Comparison of ENCODE assay signal across 13 cellular contexts in the genomic region with DNA sequence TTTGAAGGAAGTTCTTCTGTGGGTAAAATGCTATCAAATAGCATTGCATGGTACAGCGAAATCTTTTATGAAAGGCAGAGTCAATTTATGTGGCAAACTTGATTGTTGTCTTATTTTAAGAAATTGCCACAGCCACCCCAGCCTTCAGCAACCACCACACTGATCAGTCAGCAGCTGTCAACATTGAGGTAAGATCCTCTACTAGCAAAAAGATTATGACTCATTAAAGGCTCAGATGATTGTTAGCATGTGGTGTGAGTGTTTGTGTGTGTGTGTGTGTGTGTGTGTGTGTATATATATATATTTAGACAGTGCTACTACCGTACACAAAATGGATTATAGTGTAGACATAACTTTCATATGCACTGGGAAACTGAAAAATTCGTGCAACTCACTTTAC. TPM values are rescaled to one million over a fixed set of nuclear protein-coding genes. Genes with fewer than 3 reads are reported as not detected.
DNase-seq lines count a peak whose midpoint lies in the region; ATAC-seq and TF ChIP-seq lines count a peak whose summit lies in the region.
"Had no signal": no experiment of that assay in that cellular context is flagged by ENCODE, and none has a peak within 500 bp of the region (broad histone marks: within the 10 kb centered on the region; RNA-seq: fewer than 3 reads in every experiment).

No MANE protein-coding gene starts in this region.

- CTCF ChIA-PET in activated CD8-positive, alpha-beta T cell treated with anti-CD3 and anti-CD28 coated beads, Interleukin-2, amount 10 ng/mL, durations not matched to agents 7 days and 5 days (lab: Charles Lee) = no interaction called here

- peaks cover 18% of the 10 kb centered on the region for H3K9me3 ChIP-seq in DND-41 (ENCODE audit: insufficient read depth, low read length, severe bottlenecking)

- no peaks in the 10 kb centered on the region for H3K27me3 ChIP-seq in DND-41 (ENCODE audit: insufficient read depth, low read length, poor library complexity)

- no peaks in the 10 kb centered on the region for H3K27me3 Mint-ChIP-seq in activated CD8-positive, alpha-beta T cell treated with anti-CD3 and anti-CD28 coated beads, Interleukin-2, amount 10 ng/mL, durations not matched to agents 7 days and 5 days (ENCODE audit: low read depth)
- no peaks in the 10 kb centered on the region for H3K27me3 Mint-ChIP-seq in endothelial cell (ENCODE audit: unreplicated experiment)
- H3K27me3 Mint-ChIP-seq: CD4-positive, alpha-beta memory T cell had no signal

- peaks cover 5% of the 10 kb centered on the region for H3K9me3 Mint-ChIP-seq in activated CD8-positive, alpha-beta T cell treated with anti-CD3 and anti-CD28 coated beads, Interleukin-2, amount 10 ng/mL, durations not matched to agents 7 days and 5 days (ENCODE audit: insufficient read depth)
- no peaks in the 10 kb centered on the region for H3K9me3 Mint-ChIP-seq in endothelial cell (ENCODE audit: unreplicated experiment)

- peaks cover 65% of the 10 kb centered on the region for H3K79me2 ChIP-seq in DND-41 (ENCODE audit: insufficient read depth, low read length)

- no peak overlapping the region for H3K4me2 ChIP-seq in DND-41 (ENCODE audit: insufficient read depth, low read length)

- no peak overlapping the region for H3K9ac ChIP-seq in DND-41 (ENCODE audit: low read depth, low read length)

- peaks cover 36% of the 10 kb centered on the region for H3K4me1 Mint-ChIP-seq in activated CD8-positive, alpha-beta T cell treated with anti-CD3 and anti-CD28 coated beads, Interleukin-2, amount 10 ng/mL, durations not matched to agents 7 days and 5 days (ENCODE audit: low read depth)
- H3K4me1 Mint-ChIP-seq in endothelial cell (ENCODE audit: unreplicated experiment) = no peaks in the 10 kb centered on the region

- peaks cover 75% of the 10 kb centered on the region for H3K36me3 ChIP-seq in DND-41 (ENCODE audit: insufficient read depth, low read length)

- DNase-seq in DND-41 = no peak
- peak; percentile 83 for DNase-seq in HCEC 1CT
- peak; percentile 28 for DNase-seq in activated CD8-positive, alpha-beta T cell treated with anti-CD3 and anti-CD28 coated beads, Interleukin-2, amount 10 ng/mL, durations not matched to agents 7 days and 5 days
- no peak for DNase-seq in left ventricle myocardium superior
- DNase-seq in RPMI8226 = no peak
- DNase-seq in endothelial cell (ENCODE audit: low spot score) = no peak
- DNase-seq in activated naive CD4-positive, alpha-beta T cell treated with anti-CD3 and anti-CD28 coated beads, Interleukin-2, amount 50 U/mL, for 16 hours = no peak
- DNase-seq: CD4-positive, alpha-beta memory T cell; effector CD8-positive, alpha-beta T cell; GDM1; glutamatergic neuron; NCI-H2107 had no signal

- H3K4me3 Mint-ChIP-seq in activated CD8-positive, alpha-beta T cell treated with anti-CD3 and anti-CD28 coated beads, Interleukin-2, amount 10 ng/mL, durations not matched to agents 7 days and 5 days = no peak overlapping the region
- H3K4me3 Mint-ChIP-seq in endothelial cell (ENCODE audit: unreplicated experiment) = no peak overlapping the region
- H3K4me3 Mint-ChIP-seq: CD4-positive, alpha-beta memory T cell had no signal

- no peaks in the 10 kb centered on the region for H3K4me1 ChIP-seq in DND-41 (ENCODE audit: insufficient read depth, low read length)

- H3K4me3 ChIP-seq in DND-41 (ENCODE audit: low read depth in 1 of 2, low read length in 2 of 2) = no peak overlapping the region

- POLR2A ChIA-PET in activated CD8-positive, alpha-beta T cell treated with anti-CD3 and anti-CD28 coated beads, Interleukin-2, amount 10 ng/mL, durations not matched to agents 7 days and 5 days (lab: Charles Lee) = no interaction called here

- no peak overlapping the region for H3K27ac ChIP-seq in DND-41 (ENCODE audit: low read length)

- no peak overlapping the region for H3K27ac Mint-ChIP-seq in activated CD8-positive, alpha-beta T cell treated with anti-CD3 and anti-CD28 coated beads, Interleukin-2, amount 10 ng/mL, durations not matched to agents 7 days and 5 days
- H3K27ac Mint-ChIP-seq in endothelial cell (ENCODE audit: unreplicated experiment) = no peak overlapping the region

- H2AFZ ChIP-seq in DND-41 (ENCODE audit: low read depth, low read length) = no peak overlapping the region

- intact Hi-C loops in left ventricle myocardium superior (cut with micrococcal nuclease) = no loop called here

- TF ChIP-seq CTCF in DND-41 (IDR thresholded peaks at IDR 0.05; ENCODE audit: borderline replicate concordance, extremely low read depth, low read length, poor library complexity, severe bottlenecking) (no peak), endothelial cell (IDR thresholded peaks at IDR 0.05; ENCODE audit: unreplicated experiment) (no peak)

- ATAC-seq in DND-41 (ENCODE audit: insufficient read depth, low read depth) (peak; percentile 40; the same call in 1 of the 3 replicates), left ventricle myocardium superior (peak; percentile 61)
- peak; percentile 23 for ATAC-seq in activated CD8-positive, alpha-beta T cell treated with anti-CD3 and anti-CD28 coated beads, Interleukin-2, amount 10 ng/mL, durations not matched to agents 7 days and 5 days
- ATAC-seq: sciatic nerve had no signal

- H3K36me3 Mint-ChIP-seq in activated CD8-positive, alpha-beta T cell treated with anti-CD3 and anti-CD28 coated beads, Interleukin-2, amount 10 ng/mL, durations not matched to agents 7 days and 5 days (ENCODE audit: low read depth) = peaks cover 52% of the 10 kb centered on the region
- H3K36me3 Mint-ChIP-seq in endothelial cell (ENCODE audit: low read depth, unreplicated experiment) = peaks cover 27% of the 10 kb centered on the region

- H4K20me1 ChIP-seq in DND-41 (ENCODE audit: insufficient read depth, low read length) = peaks cover 7% of the 10 kb centered on the region; the same call in 1 of the 2 replicates

RNA-seq across cellular contexts. Expression of gene CRLS1, which starts 20.1 kb away (rescaled TPM):
- 10 to 100 TPM; 33.0 to 35.6 TPM for total RNA-seq in activated CD8-positive, alpha-beta T cell treated with anti-CD3 and anti-CD28 coated beads, Interleukin-2, amount 10 ng/mL, durations not matched to agents 7 days and 5 days
- total RNA-seq in left ventricle myocardium superior (111 TPM), endothelial cell (ENCODE audit: unreplicated experiment) (29.1 TPM)

RNA-seq across cellular contexts. Expression of gene LRRN4, which starts 27.8 kb away (rescaled TPM):
- total RNA-seq in activated CD8-positive, alpha-beta T cell treated with anti-CD3 and anti-CD28 coated beads, Interleukin-2, amount 10 ng/mL, durations not matched to agents 7 days and 5 days = not detected
- total RNA-seq in left ventricle myocardium superior (0.99 TPM), endothelial cell (ENCODE audit: unreplicated experiment) (0.13 TPM)
- total RNA-seq: CD4-positive, alpha-beta memory T cell had no signal

Comparison
In these comparisons a context has a peak if more than half of its experiments do, and no peak if none do; other contexts are left out.
1. DNase-seq: peak in HCEC 1CT (single experiment) and activated CD8-positive, alpha-beta T cell treated with anti-CD3 and anti-CD28 coated beads, Interleukin-2, amount 10 ng/mL, durations not matched to agents 7 days and 5 days (single experiment); none in DND-41 (single experiment), left ventricle myocardium superior (single experiment), RPMI8226 (single experiment), endothelial cell (single experiment) and activated naive CD4-positive, alpha-beta T cell treated with anti-CD3 and anti-CD28 coated beads, Interleukin-2, amount 50 U/mL, for 16 hours (single experiment).
2. Peak in every context shown above with its lines, with median percentiles within 50 percentile points of each other: ATAC-seq.